ENCODE assay signal across 1 cellular context in the genomic region with DNA sequence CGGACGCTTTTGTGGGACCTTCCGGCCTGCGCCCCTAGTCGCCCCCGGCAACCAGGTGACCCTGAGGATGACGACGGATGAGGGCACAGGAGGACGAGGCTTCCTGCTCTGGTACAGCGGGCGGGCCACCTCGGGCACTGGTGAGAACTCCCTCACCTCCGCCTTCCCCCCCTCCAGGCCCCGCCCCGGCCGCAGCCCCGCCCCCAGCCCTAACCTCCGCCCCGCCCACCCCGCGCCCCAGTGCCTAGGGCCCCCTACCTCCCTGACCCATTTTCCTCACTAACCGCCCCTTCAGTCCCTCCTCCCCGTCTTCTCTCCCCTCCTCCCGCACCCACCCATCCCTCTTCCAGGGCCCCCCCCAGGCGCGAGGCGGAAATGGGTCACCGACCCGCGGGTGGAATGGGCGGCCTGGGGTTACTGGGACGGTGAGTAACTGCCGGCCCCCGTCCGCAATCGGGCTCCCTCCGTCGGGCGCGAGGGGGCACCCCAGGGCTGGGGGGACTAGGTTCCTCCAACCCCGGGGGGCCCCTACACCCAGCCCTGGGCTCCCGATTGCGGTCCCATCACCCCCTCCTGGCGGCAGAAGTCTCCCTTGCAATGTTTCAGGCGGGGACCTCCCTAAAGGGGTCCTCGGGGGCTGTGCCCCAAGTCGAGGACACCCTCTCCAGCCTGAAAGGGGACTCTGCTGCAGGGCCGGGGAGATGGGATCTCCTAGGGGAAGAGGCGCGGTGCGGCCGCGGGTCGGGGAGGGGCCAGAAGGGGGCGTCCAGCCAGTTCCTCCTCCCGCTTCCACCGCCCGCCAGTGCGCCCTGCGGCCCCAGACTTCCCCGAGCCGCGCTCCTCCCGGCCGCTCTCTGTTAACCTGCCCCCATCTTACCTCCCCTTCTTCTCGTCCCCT.
TF ChIP-seq lines count a peak whose summit lies in the region.

No MANE protein-coding gene starts in this region.

TF ChIP-seq in K562, 482 proteins besides CTCF, POLR2A, EP300 and RAD21 (continued from another document and continues in another):
- TF ChIP-seq MLLT1 (IDR thresholded peaks at IDR 0.05) = 0 out of 4 replicates have a peak, but pooled peaks of 1 of the 2 experiments have one; percentile 35
- TF ChIP-seq MYNN (IDR thresholded peaks at IDR 0.05) = 0 out of 2 replicates have a peak, but pooled peaks have one; percentile 41
- TF ChIP-seq MYNN (CRISPR knock-in tag; IDR thresholded peaks at IDR 0.05) = no peak
- 0 out of 2 replicates have a peak, but pooled peaks have one; percentile 60 for TF ChIP-seq ZNF12 (CRISPR knock-in tag; IDR thresholded peaks at IDR 0.05)
- TF ChIP-seq MEF2D (tag; conservative IDR thresholded peaks at IDR 0.05; ENCODE audit: low read depth) = no peak
- TF ChIP-seq, protein P1, sequence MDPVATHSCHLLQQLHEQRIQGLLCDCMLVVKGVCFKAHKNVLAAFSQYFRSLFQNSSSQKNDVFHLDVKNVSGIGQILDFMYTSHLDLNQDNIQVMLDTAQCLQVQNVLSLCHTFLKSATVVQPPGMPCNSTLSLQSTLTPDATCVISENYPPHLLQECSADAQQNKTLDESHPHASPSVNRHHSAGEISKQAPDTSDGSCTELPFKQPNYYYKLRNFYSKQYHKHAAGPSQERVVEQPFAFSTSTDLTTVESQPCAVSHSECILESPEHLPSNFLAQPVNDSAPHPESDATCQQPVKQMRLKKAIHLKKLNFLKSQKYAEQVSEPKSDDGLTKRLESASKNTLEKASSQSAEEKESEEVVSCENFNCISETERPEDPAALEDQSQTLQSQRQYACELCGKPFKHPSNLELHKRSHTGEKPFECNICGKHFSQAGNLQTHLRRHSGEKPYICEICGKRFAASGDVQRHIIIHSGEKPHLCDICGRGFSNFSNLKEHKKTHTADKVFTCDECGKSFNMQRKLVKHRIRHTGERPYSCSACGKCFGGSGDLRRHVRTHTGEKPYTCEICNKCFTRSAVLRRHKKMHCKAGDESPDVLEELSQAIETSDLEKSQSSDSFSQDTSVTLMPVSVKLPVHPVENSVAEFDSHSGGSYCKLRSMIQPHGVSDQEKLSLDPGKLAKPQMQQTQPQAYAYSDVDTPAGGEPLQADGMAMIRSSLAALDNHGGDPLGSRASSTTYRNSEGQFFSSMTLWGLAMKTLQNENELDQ (CRISPR knock-in tag; IDR thresholded peaks at IDR 0.05; ENCODE audit: borderline replicate concordance) = no peak
- no peak for TF ChIP-seq ZBTB1 (CRISPR knock-in tag; IDR thresholded peaks at IDR 0.05; ENCODE audit: borderline replicate concordance, low read depth)
- peak; percentile 71 for TF ChIP-seq KDM5B (IDR thresholded peaks at IDR 0.05; ENCODE audit: insufficient replicate concordance, low read depth, low read length)
- TF ChIP-seq NEUROD1 (IDR thresholded peaks at IDR 0.05; ENCODE audit: borderline replicate concordance, low read depth, low read length, partially characterized antibody) = peak; percentile 41
- no peak for TF ChIP-seq ZNF79 (CRISPR knock-in tag; IDR thresholded peaks at IDR 0.05; ENCODE audit: low read depth)
- TF ChIP-seq PHB (CRISPR knock-in tag; IDR thresholded peaks at IDR 0.05) = peak; percentile 16; the same call in 1 of the 2 replicates
- peak; percentile 81; the same call in 1 of the 2 replicates for TF ChIP-seq MTA3 (IDR thresholded peaks at IDR 0.05; ENCODE audit: borderline replicate concordance)
- TF ChIP-seq HIVEP1 (CRISPR knock-in tag; IDR thresholded peaks at IDR 0.05) = no peak
- no peak for TF ChIP-seq ZNF124 (CRISPR knock-in tag; IDR thresholded peaks at IDR 0.05)
- TF ChIP-seq GTF2E2 (tag; IDR thresholded peaks at IDR 0.05) = no peak
- TF ChIP-seq LEF1 (IDR thresholded peaks at IDR 0.05) = no peak
- TF ChIP-seq GATAD2A (IDR thresholded peaks at IDR 0.05) = 0 out of 2 replicates have a peak, but pooled peaks have one; percentile 74
- TF ChIP-seq ZNF311 (CRISPR knock-in tag; IDR thresholded peaks at IDR 0.05) = no peak
- no peak for TF ChIP-seq CEBPB (tag; IDR thresholded peaks at IDR 0.05)
- no peak for TF ChIP-seq MAFF (IDR thresholded peaks at IDR 0.05; ENCODE audit: low read length)
- TF ChIP-seq, protein P2, sequence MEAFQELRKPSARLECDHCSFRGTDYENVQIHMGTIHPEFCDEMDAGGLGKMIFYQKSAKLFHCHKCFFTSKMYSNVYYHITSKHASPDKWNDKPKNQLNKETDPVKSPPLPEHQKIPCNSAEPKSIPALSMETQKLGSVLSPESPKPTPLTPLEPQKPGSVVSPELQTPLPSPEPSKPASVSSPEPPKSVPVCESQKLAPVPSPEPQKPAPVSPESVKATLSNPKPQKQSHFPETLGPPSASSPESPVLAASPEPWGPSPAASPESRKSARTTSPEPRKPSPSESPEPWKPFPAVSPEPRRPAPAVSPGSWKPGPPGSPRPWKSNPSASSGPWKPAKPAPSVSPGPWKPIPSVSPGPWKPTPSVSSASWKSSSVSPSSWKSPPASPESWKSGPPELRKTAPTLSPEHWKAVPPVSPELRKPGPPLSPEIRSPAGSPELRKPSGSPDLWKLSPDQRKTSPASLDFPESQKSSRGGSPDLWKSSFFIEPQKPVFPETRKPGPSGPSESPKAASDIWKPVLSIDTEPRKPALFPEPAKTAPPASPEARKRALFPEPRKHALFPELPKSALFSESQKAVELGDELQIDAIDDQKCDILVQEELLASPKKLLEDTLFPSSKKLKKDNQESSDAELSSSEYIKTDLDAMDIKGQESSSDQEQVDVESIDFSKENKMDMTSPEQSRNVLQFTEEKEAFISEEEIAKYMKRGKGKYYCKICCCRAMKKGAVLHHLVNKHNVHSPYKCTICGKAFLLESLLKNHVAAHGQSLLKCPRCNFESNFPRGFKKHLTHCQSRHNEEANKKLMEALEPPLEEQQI (IDR thresholded peaks at IDR 0.05) = no peak
- no peak for TF ChIP-seq ZNF175 (CRISPR knock-in tag; IDR thresholded peaks at IDR 0.05; ENCODE audit: low read depth)
- TF ChIP-seq ZFX (CRISPR knock-in tag; IDR thresholded peaks at IDR 0.05) = peak; percentile 44
- no peak for TF ChIP-seq ZNF75A (CRISPR knock-in tag; IDR thresholded peaks at IDR 0.05)
- TF ChIP-seq SRF (CRISPR knock-in tag; IDR thresholded peaks at IDR 0.05) = no peak; a peak in 1 of 4 replicates
- peak; percentile 60; the same call in 1 of the 2 replicates for TF ChIP-seq ZNF583 (CRISPR knock-in tag; IDR thresholded peaks at IDR 0.05)
- TF ChIP-seq NR2C1 (IDR thresholded peaks at IDR 0.05) = 0 out of 2 replicates have a peak, but pooled peaks have one; percentile 26
- no peak for TF ChIP-seq NR2C1 (tag; IDR thresholded peaks at IDR 0.05)
- no peak for TF ChIP-seq CBX8 (IDR thresholded peaks at IDR 0.05; ENCODE audit: borderline replicate concordance, extremely low read depth, low read depth, low read length, poor library complexity, severe bottlenecking)
- TF ChIP-seq JUND (IDR thresholded peaks at IDR 0.05; ENCODE audit: borderline replicate concordance, low read depth, low read length) = peak; percentile 34; the same call in 1 of the 2 replicates
- TF ChIP-seq JUND (tag; IDR thresholded peaks at IDR 0.05; ENCODE audit: borderline replicate concordance, low read depth, low read length) = no peak; the same call in 2 of the 3 replicates
- no peak for TF ChIP-seq ZSCAN32 (CRISPR knock-in tag; IDR thresholded peaks at IDR 0.05)
- no peak for TF ChIP-seq TCF7 (IDR thresholded peaks at IDR 0.05; ENCODE audit: borderline replicate concordance)
- TF ChIP-seq SMAD4 (CRISPR knock-in tag; conservative IDR thresholded peaks at IDR 0.05) = peak; percentile 83
- TF ChIP-seq MBD2 (IDR thresholded peaks at IDR 0.05; ENCODE audit: borderline replicate concordance, low read depth) = peak; percentile 54; the same call in 1 of the 2 replicates
- TF ChIP-seq, protein P3, sequence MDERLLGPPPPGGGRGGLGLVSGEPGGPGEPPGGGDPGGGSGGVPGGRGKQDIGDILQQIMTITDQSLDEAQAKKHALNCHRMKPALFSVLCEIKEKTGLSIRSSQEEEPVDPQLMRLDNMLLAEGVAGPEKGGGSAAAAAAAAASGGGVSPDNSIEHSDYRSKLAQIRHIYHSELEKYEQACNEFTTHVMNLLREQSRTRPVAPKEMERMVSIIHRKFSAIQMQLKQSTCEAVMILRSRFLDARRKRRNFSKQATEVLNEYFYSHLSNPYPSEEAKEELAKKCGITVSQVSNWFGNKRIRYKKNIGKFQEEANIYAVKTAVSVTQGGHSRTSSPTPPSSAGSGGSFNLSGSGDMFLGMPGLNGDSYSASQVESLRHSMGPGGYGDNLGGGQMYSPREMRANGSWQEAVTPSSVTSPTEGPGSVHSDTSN (CRISPR knock-in tag; IDR thresholded peaks at IDR 0.05; ENCODE audit: low read depth) = no peak
- TF ChIP-seq, protein P3 (tag; conservative IDR thresholded peaks at IDR 0.05; ENCODE audit: low read depth) = no peak
- no peak for TF ChIP-seq ZNF778 (CRISPR knock-in tag; IDR thresholded peaks at IDR 0.05)
- no peak for TF ChIP-seq FOS (IDR thresholded peaks at IDR 0.05; ENCODE audit: extremely low read depth, insufficient read length)
- no peak for TF ChIP-seq KLF6 (CRISPR knock-in tag; IDR thresholded peaks at IDR 0.05; ENCODE audit: borderline replicate concordance)
- TF ChIP-seq NFIC (IDR thresholded peaks at IDR 0.05) = peak; percentile 28; the same call in 1 of the 2 replicates
- peak; percentile 73; the same call in 1 of the 2 replicates for TF ChIP-seq SPI1 (IDR thresholded peaks at IDR 0.05; ENCODE audit: borderline replicate concordance, low read depth, low read length)
- no peak for TF ChIP-seq SNIP1 (IDR thresholded peaks at IDR 0.05; ENCODE audit: low read depth)
- TF ChIP-seq NR4A1 (CRISPR knock-in tag; IDR thresholded peaks at IDR 0.05) = no peak
- no peak for TF ChIP-seq NR4A1 (tag; IDR thresholded peaks at IDR 0.05)
- no peak for TF ChIP-seq PREB (CRISPR knock-in tag; IDR thresholded peaks at IDR 0.05)
- TF ChIP-seq NR2C2 (CRISPR knock-in tag; IDR thresholded peaks at IDR 0.05) = no peak
- TF ChIP-seq NR2C2 (tag; IDR thresholded peaks at IDR 0.05) = no peak
- no peak for TF ChIP-seq PHB2 (IDR thresholded peaks at IDR 0.05; ENCODE audit: low read depth)
- TF ChIP-seq ZNF174 (CRISPR knock-in tag; IDR thresholded peaks at IDR 0.05) = no peak
- no peak for TF ChIP-seq USF2 (CRISPR knock-in tag; IDR thresholded peaks at IDR 0.05)
- TF ChIP-seq ZNF184 (CRISPR knock-in tag; IDR thresholded peaks at IDR 0.05) = no peak
- no peak for TF ChIP-seq TAF15 (IDR thresholded peaks at IDR 0.05; ENCODE audit: low read depth, low read length)
- TF ChIP-seq PHF8 (IDR thresholded peaks at IDR 0.05; ENCODE audit: borderline replicate concordance, low read length) = peak; percentile 61; the same call in 1 of the 2 replicates
